1 cellular context compared by ENCODE assay signal in genomic region chr1:74508449-74508848, GRCh38.
TF ChIP-seq lines count a peak whose summit lies in the region.

No MANE protein-coding gene starts in this region.

TF ChIP-seq in GM23338, 12 proteins besides CTCF, POLR2A, EP300 and RAD21 (continued from another document):
- TF ChIP-seq ZNF462 (CRISPR knock-in tag; IDR thresholded peaks at IDR 0.05) (no peak), ZNF114 (CRISPR knock-in tag; IDR thresholded peaks at IDR 0.05) (no peak)
- TF ChIP-seq, protein P1, sequence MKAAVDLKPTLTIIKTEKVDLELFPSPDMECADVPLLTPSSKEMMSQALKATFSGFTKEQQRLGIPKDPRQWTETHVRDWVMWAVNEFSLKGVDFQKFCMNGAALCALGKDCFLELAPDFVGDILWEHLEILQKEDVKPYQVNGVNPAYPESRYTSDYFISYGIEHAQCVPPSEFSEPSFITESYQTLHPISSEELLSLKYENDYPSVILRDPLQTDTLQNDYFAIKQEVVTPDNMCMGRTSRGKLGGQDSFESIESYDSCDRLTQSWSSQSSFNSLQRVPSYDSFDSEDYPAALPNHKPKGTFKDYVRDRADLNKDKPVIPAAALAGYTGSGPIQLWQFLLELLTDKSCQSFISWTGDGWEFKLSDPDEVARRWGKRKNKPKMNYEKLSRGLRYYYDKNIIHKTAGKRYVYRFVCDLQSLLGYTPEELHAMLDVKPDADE (IDR thresholded peaks at IDR 0.05), result no peak
TF ChIP-seq in GM23338: peak in this region for 0.
